8 cellular contexts compared by ENCODE assay signal in the genomic region with DNA sequence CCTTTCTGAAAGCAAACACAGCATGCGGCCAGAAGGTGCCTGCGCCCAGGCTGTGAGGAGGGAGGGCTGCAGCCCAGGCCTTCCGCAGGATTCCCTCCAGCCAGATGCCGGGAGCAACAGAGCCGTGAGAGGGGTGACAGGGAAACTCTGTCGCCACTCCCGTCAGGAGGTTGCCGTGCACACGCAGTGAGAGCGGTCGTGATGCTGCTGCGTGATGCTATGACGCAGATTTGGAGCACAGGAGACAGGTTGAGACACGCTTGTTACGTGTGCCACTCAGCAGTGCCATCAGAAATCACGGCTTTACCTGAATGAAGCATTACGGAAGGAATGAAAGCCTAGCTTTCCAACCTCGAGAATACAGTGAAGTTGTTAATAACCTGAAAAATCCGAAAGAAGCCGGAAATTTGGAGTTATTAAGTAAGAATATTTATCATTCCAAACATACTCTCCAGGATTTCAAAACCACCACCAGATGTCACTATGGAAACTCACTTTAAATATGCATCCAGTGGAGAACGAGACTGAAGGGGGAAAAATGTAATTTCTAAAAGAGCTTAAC. TPM values are rescaled to one million over a fixed set of nuclear protein-coding genes. Genes with fewer than 3 reads are reported as not detected.
A peak's percentile ranks its signal among the peaks of the same experiment; 100 is the strongest.
DNase-seq lines count a peak whose midpoint lies in the region; TF ChIP-seq lines count a peak whose summit lies in the region.

No MANE protein-coding gene starts in this region.

- H2AK5ac ChIP-seq in H9 (ENCODE audit: insufficient read length, low read length) = no peak overlapping the region

- H3K4me3 Mint-ChIP-seq in H9 = peak overlapping the region; percentile 46 to 72

- no peak overlapping the region for H2BK12ac ChIP-seq in H9 (ENCODE audit: insufficient read length, low read depth, low read length)

- no peaks in the 10 kb centered on the region for H3K9me3 Mint-ChIP-seq in H9

- no peak overlapping the region for H2BK120ac ChIP-seq in H9 (ENCODE audit: low read depth, low read length, poor library complexity, severe bottlenecking)

- no peak overlapping the region for H2BK15ac ChIP-seq in H9 (ENCODE audit: low read depth, low read length)

- no peak overlapping the region for H3T11ph ChIP-seq in H9 (ENCODE audit: low read length)

- H3K79me2 ChIP-seq in H9 (ENCODE audit: insufficient read depth, low read length) = peaks cover 3% of the 10 kb centered on the region; the same call in 1 of the 2 replicates

- DNase-seq in H9 (peak; percentile 63), SK-N-DZ (ENCODE audit: low spot score) (peak; percentile 6), globus pallidus (ENCODE audit: low spot score) (peak; percentile 47), retinal pigment epithelial cell (ENCODE audit: low read depth) (peak; percentile 90), colonic mucosa (no peak), NCI-H2081 (lab: John Stamatoyannopoulos, UW) (no peak), cortex of kidney (lab: John Stamatoyannopoulos, UW) (no peak)
- DNase-seq in activated CD4-positive, CD25-positive, alpha-beta regulatory T cell treated with anti-CD3 and anti-CD28 coated beads, Interleukin-2, amount 50 U/mL, for 72 hours = no peak

- H3K4me1 Mint-ChIP-seq in H9 = peaks cover 31 to 50% of the 10 kb centered on the region in 2 experiments

- no peaks in the 10 kb centered on the region for H4K20me1 ChIP-seq in H9 (ENCODE audit: control insufficient read depth, insufficient read depth, insufficient read length)

- H2BK20ac ChIP-seq in H9 (ENCODE audit: low read depth, low read length, poor library complexity, severe bottlenecking) = no peak overlapping the region

- H3K27ac Mint-ChIP-seq in H9 = peak overlapping the region; percentile 55 to 86 (median 83); a peak in 4 of 7 replicates

- H3K79me1 ChIP-seq in H9 (ENCODE audit: insufficient read depth, low read depth, low read length, poor library complexity, severe bottlenecking) = peaks cover 6% of the 10 kb centered on the region

- H3K18ac ChIP-seq in H9 (ENCODE audit: insufficient read length, low read depth, low read length) = no peak overlapping the region

- H3K9me3 ChIP-seq in H9 (ENCODE audit: control insufficient read depth, low read depth, low read length) = no peaks in the 10 kb centered on the region
- H3K9me3 ChIP-seq in colonic mucosa = no peaks in the 10 kb centered on the region

- H3K9ac ChIP-seq in H9 (ENCODE audit: extremely low read depth, insufficient read length, low read length) (no peak overlapping the region), colonic mucosa (ENCODE audit: low read depth in 2 of 2, low read length in 2 of 2) (no peak overlapping the region)

- intact Hi-C loops in colonic mucosa (cut with DNase I) = loop anchor here (5.0 kb wide), 1 partner anchor 53 kb away; a partner anchor contains a TSS

- H3K23ac ChIP-seq in H9 (ENCODE audit: insufficient read length, low read depth, low read length) = no peak overlapping the region

- H3K4me1 ChIP-seq in H9 (ENCODE audit: insufficient read depth, low read length) (peaks cover 5% of the 10 kb centered on the region), colonic mucosa (peaks cover 7% of the 10 kb centered on the region)

- H3K27me3 Mint-ChIP-seq in H9 (ENCODE audit: low read depth) = no peaks in the 10 kb centered on the region; the same call in 1 of the 2 replicates

- H4K8ac ChIP-seq in H9 (replicated peaks; ENCODE audit: insufficient read length, low read depth, low read length) = no peak overlapping the region

- H3K56ac ChIP-seq in H9 (ENCODE audit: insufficient read length, low read depth, low read length) = no peak overlapping the region

- H3K27ac ChIP-seq in H9 (ENCODE audit: insufficient read length, low read depth, low read length) (no peak overlapping the region), colonic mucosa (no peak overlapping the region)

- H3K4ac ChIP-seq in H9 (ENCODE audit: low read depth, low read length) = no peak overlapping the region

- WGBS in H9 (ENCODE audit: extremely low coverage, insufficient read length, low lambda C conversion rate) = no CpG with 5 or more reads among the region's 21 CpGs

- H3K27me3 ChIP-seq in H9 (ENCODE audit: insufficient read depth, low read length) (no peaks in the 10 kb centered on the region), colonic mucosa (no peaks in the 10 kb centered on the region)

- no peak overlapping the region for H2AFZ ChIP-seq in H9 (ENCODE audit: low read length)

- no peaks in the 10 kb centered on the region for H3K36me3 ChIP-seq in colonic mucosa

- TF ChIP-seq CTCF in H9 (conservative IDR thresholded peaks at IDR 0.05) = peak; percentile 53; the same call in 2 of the 3 replicates
- TF ChIP-seq CTCF in retinal pigment epithelial cell (conservative IDR thresholded peaks at IDR 0.05; ENCODE audit: low read depth, low read length) = peak; percentile 41
- TF ChIP-seq CTCF in colonic mucosa (IDR thresholded peaks at IDR 0.05) = no peak

- no peak overlapping the region for H4K91ac ChIP-seq in H9 (ENCODE audit: insufficient read length, low read depth, low read length)

- H3K36me3 Mint-ChIP-seq in H9 (ENCODE audit: insufficient read depth in 1 of 3, low read depth in 3 of 3) = peaks cover 10 to 32% (median 20%) of the 10 kb centered on the region in 3 experiments

- H3K4me2 ChIP-seq in H9 (ENCODE audit: insufficient read depth, insufficient read length, low read length) = peak overlapping the region; percentile 60

- H3K14ac ChIP-seq in H9 (ENCODE audit: insufficient read depth, low read length) = no peak overlapping the region

- no peak overlapping the region for H2BK5ac ChIP-seq in H9 (ENCODE audit: insufficient read length, low read length)

- no peaks in the 10 kb centered on the region for H3K23me2 ChIP-seq in H9 (ENCODE audit: insufficient read length, low read depth, low read length, poor library complexity, severe bottlenecking)

- H3K4me3 ChIP-seq in retinal pigment epithelial cell (ENCODE audit: low read length) (peak overlapping the region; percentile 46), colonic mucosa (no peak overlapping the region)

- no peak overlapping the region for H4K5ac ChIP-seq in H9 (ENCODE audit: insufficient read length, low read depth, low read length)

RNA-seq across cellular contexts. Expression of a gene that starts 54.4 kb away (rescaled TPM):
- total RNA-seq in H9 (2021) (157 and 173 TPM in 2 replicates), colonic mucosa (100 to 1,000 TPM; 243 to 300 TPM)
- polyA plus RNA-seq in SK-N-DZ (2014; cell fraction: cytosol; rRNA removed) = 9.6 and 10.0 TPM in 2 replicates
- 5.1 and 7.0 TPM in 2 replicates for polyA plus RNA-seq in SK-N-DZ (2014; cell fraction: nucleus; rRNA removed)

Comparison
In these comparisons a context has a peak if more than half of its experiments do, and no peak if none do; other contexts are left out.
1. DNase-seq: peak in H9 (single experiment), SK-N-DZ (single experiment), globus pallidus (single experiment) and retinal pigment epithelial cell (single experiment); none in colonic mucosa (single experiment), activated CD4-positive, CD25-positive, alpha-beta regulatory T cell treated with anti-CD3 and anti-CD28 coated beads, Interleukin-2, amount 50 U/mL, for 72 hours (single experiment), NCI-H2081 (0 of 2) and cortex of kidney (single experiment).